Comparison of ENCODE assay signal across 1 cellular context in genomic region chr9:121324755-121325154, GRCh38.
A peak's percentile ranks its signal among the peaks of the same experiment; 100 is the strongest.
TF ChIP-seq lines count a peak whose summit lies in the region.

No MANE protein-coding gene starts in this region.

TF ChIP-seq in HepG2, 621 proteins besides CTCF, POLR2A, EP300 and RAD21:
- TF ChIP-seq GRHL1 (CRISPR knock-in tag; conservative IDR thresholded peaks at IDR 0.05): no peak
- no peak for TF ChIP-seq SKI (IDR thresholded peaks at IDR 0.05; ENCODE audit: partially characterized antibody)
- no peak for TF ChIP-seq HMGA1 (CRISPR knock-in tag; conservative IDR thresholded peaks at IDR 0.05)
- 0 out of 2 replicates have a peak, but pooled peaks have one; percentile 21 for TF ChIP-seq ZFP91 (CRISPR knock-in tag; IDR thresholded peaks at IDR 0.05; ENCODE audit: borderline replicate concordance)
- no peak for TF ChIP-seq NRL (CRISPR knock-in tag; IDR thresholded peaks at IDR 0.05; ENCODE audit: borderline replicate concordance)
- no peak for TF ChIP-seq ATF2 (CRISPR knock-in tag; IDR thresholded peaks at IDR 0.05)
- TF ChIP-seq NR3C1 (CRISPR knock-in tag; IDR thresholded peaks at IDR 0.05): no peak
- TF ChIP-seq RERE (CRISPR knock-in tag; IDR thresholded peaks at IDR 0.05; ENCODE audit: low read depth): no peak
- no peak for TF ChIP-seq ZNF180 (CRISPR knock-in tag; IDR thresholded peaks at IDR 0.05; ENCODE audit: borderline replicate concordance, low read depth)
- TF ChIP-seq RELA (CRISPR knock-in tag; IDR thresholded peaks at IDR 0.05): no peak
- TF ChIP-seq SKIL (CRISPR knock-in tag; IDR thresholded peaks at IDR 0.05; ENCODE audit: borderline replicate concordance): 0 out of 2 replicates have a peak, but pooled peaks have one; percentile 23
- no peak for TF ChIP-seq AHDC1 (CRISPR knock-in tag; IDR thresholded peaks at IDR 0.05; ENCODE audit: borderline replicate concordance)
- no peak for TF ChIP-seq PHF8 (CRISPR knock-in tag; IDR thresholded peaks at IDR 0.05)
